ENCODE assay signal across 19 cellular contexts in genomic region chr3:96319176-96319575, GRCh38.
"Had no signal": no experiment of that assay in that cellular context is flagged by ENCODE, and none has a peak within 500 bp of the region (broad histone marks: within the 10 kb centered on the region; RNA-seq: fewer than 3 reads in every experiment).

No MANE protein-coding gene starts in this region.

- H3K27me3 Mint-ChIP-seq: activated B cell treated with CpG ODN at 0.5 μM for 24 hours; activated CD4-positive, alpha-beta T cell treated with anti-CD3 and anti-CD28 coated beads, Interleukin-2, amount 10 ng/mL, durations not matched to agents 24 days and 14 days; activated naive CD8-positive, alpha-beta T cell treated with anti-CD3 and anti-CD28 coated beads for 36 hours; naive thymus-derived CD8-positive, alpha-beta T cell had no signal

- H3K36me3 Mint-ChIP-seq: activated naive CD8-positive, alpha-beta T cell treated with anti-CD3 and anti-CD28 coated beads for 36 hours had no signal

- H3K36me3 ChIP-seq: left ventricle myocardium inferior, neutrophil, sigmoid colon had no signal

- H3K4me1 Mint-ChIP-seq: activated B cell treated with CpG ODN at 0.5 μM for 24 hours; activated CD4-positive, alpha-beta T cell treated with anti-CD3 and anti-CD28 coated beads, Interleukin-2, amount 10 ng/mL, durations not matched to agents 24 days and 14 days; activated naive CD8-positive, alpha-beta T cell treated with anti-CD3 and anti-CD28 coated beads for 36 hours; naive thymus-derived CD8-positive, alpha-beta T cell had no signal

- H3K4me3 ChIP-seq: left ventricle myocardium inferior, sigmoid colon had no signal

- H3K4me3 Mint-ChIP-seq: activated B cell treated with CpG ODN at 0.5 μM for 24 hours; activated CD4-positive, alpha-beta T cell treated with anti-CD3 and anti-CD28 coated beads, Interleukin-2, amount 10 ng/mL, durations not matched to agents 24 days and 14 days; activated CD8-positive, alpha-beta T cell treated with anti-CD3 and anti-CD28 coated beads, Interleukin-2, amount 10 ng/mL, durations not matched to agents 7 days and 5 days; activated naive CD8-positive, alpha-beta T cell treated with anti-CD3 and anti-CD28 coated beads for 36 hours; naive thymus-derived CD8-positive, alpha-beta T cell had no signal

- H3K27ac Mint-ChIP-seq: activated B cell treated with CpG ODN at 0.5 μM for 24 hours; activated CD4-positive, alpha-beta T cell treated with anti-CD3 and anti-CD28 coated beads, Interleukin-2, amount 10 ng/mL, durations not matched to agents 24 days and 14 days; activated CD8-positive, alpha-beta T cell treated with anti-CD3 and anti-CD28 coated beads, Interleukin-2, amount 10 ng/mL, durations not matched to agents 7 days and 5 days; activated naive CD8-positive, alpha-beta T cell treated with anti-CD3 and anti-CD28 coated beads for 36 hours; naive thymus-derived CD8-positive, alpha-beta T cell had no signal

- ATAC-seq: activated CD8-positive, alpha-beta T cell treated with anti-CD3 and anti-CD28 coated beads, Interleukin-2, amount 10 ng/mL, durations not matched to agents 7 days and 5 days; naive thymus-derived CD8-positive, alpha-beta T cell had no signal

- H3K9me3 ChIP-seq: neutrophil, sigmoid colon had no signal

- H3K4me1 ChIP-seq: left ventricle myocardium inferior, parathyroid adenoma, sigmoid colon had no signal

- DNase-seq: activated B cell treated with CpG ODN at 0.5 μM for 24 hours; activated CD4-positive, alpha-beta T cell treated with anti-CD3 and anti-CD28 coated beads, Interleukin-2, amount 10 ng/mL, durations not matched to agents 24 days and 14 days; activated CD8-positive, alpha-beta memory T cell treated with anti-CD3 and anti-CD28 coated beads, Interleukin-2, amount 50 U/mL, for 4 hours; activated CD8-positive, alpha-beta T cell treated with anti-CD3 and anti-CD28 coated beads, Interleukin-2, amount 10 ng/mL, durations not matched to agents 7 days and 5 days; activated gamma-delta T cell; activated naive CD8-positive, alpha-beta T cell treated with anti-CD3 and anti-CD28 coated beads for 36 hours; activated T-cell treated with anti-CD3 and anti-CD28 coated beads, Interleukin-2, amount 50 U/mL, for 48 hours; anterior cingulate cortex; cortex of kidney; effector CD8-positive, alpha-beta T cell; hippocampal formation; left ventricle myocardium inferior; mesenchymal stem cell; naive thymus-derived CD8-positive, alpha-beta T cell; sigmoid colon; stimulated activated CD4-positive, alpha-beta T cell treated with anti-CD3 and anti-CD28 coated beads, Interleukin-2, amount 100 ng/mL, for 24 hours had no signal

- H3K27me3 ChIP-seq: neutrophil, sigmoid colon had no signal

- H3K27ac ChIP-seq: epithelial cell of prostate, left ventricle myocardium inferior, neutrophil, parathyroid adenoma, sigmoid colon had no signal

- H3K9me3 Mint-ChIP-seq: activated B cell treated with CpG ODN at 0.5 μM for 24 hours; activated CD4-positive, alpha-beta T cell treated with anti-CD3 and anti-CD28 coated beads, Interleukin-2, amount 10 ng/mL, durations not matched to agents 24 days and 14 days had no signal
